ENCODE assay signal across 17 cellular contexts in genomic region chr15:71760852-71761251, GRCh38. TPM values are rescaled to one million over a fixed set of nuclear protein-coding genes. Genes with fewer than 3 reads are reported as not detected.
A peak's percentile ranks its signal among the peaks of the same experiment; 100 is the strongest.
DNase-seq lines count a peak whose midpoint lies in the region; ATAC-seq, FAIRE-seq and TF ChIP-seq lines count a peak whose summit lies in the region.
"Had no signal": no experiment of that assay in that cellular context is flagged by ENCODE, and none has a peak within 500 bp of the region (broad histone marks: within the 10 kb centered on the region; RNA-seq: fewer than 3 reads in every experiment).

No MANE protein-coding gene starts in this region.

- no peak for TF ChIP-seq POLR2A in endothelial cell of umbilical vein (IDR thresholded peaks at IDR 0.05; ENCODE audit: low read depth, low read length)

- intact Hi-C loops in Calu3 (cut with micrococcal nuclease; ENCODE audit: unreplicated experiment), result no loop called here
- intact Hi-C loops in PC-3 (cut with micrococcal nuclease), result loop anchor here (1.0 kb wide), 1 partner anchor 17 kb away; no protein-coding TSS in a partner anchor
- intact Hi-C loops in endothelial cell of umbilical vein (cut with micrococcal nuclease), result loop anchor here (1.0 to 2.0 kb wide), 3 partner anchors 9 to 30 kb away; no protein-coding TSS in a partner anchor

- no peak for ATAC-seq in PC-3
- ATAC-seq in natural killer cell treated with Interleukin-12 subunit alpha and Interleukin-12 subunit beta and Interleukin-15 and Interleukin-18, amount 100 ng/mL, for 72 hours, result no peak
- ATAC-seq: CD8-positive, alpha-beta T cell had no signal

- H3K4me2 ChIP-seq in PC-3 (ENCODE audit: low read length), result no peak overlapping the region
- H3K4me2 ChIP-seq in endothelial cell of umbilical vein (ENCODE audit: insufficient read depth, low read length), result no peak overlapping the region
- no peak overlapping the region for H3K4me2 ChIP-seq in smooth muscle cell
- H3K4me2 ChIP-seq: A549 had no signal

- H3K9me2 ChIP-seq in PC-3 (replicated peaks; ENCODE audit: low read length), result no peaks in the 10 kb centered on the region

- H3K4me1 ChIP-seq in PC-3 (ENCODE audit: insufficient read depth, low read length) (peaks cover 12% of the 10 kb centered on the region), endothelial cell of umbilical vein (ENCODE audit: control insufficient read depth, extremely low read depth, insufficient read depth, low read length) (peaks cover 12% of the 10 kb centered on the region), smooth muscle cell (ENCODE audit: low read depth) (no peaks in the 10 kb centered on the region)

- H3K36me3 ChIP-seq in PC-3 (ENCODE audit: low read depth, low read length) (peaks cover 38% of the 10 kb centered on the region), endothelial cell of umbilical vein (ENCODE audit: control insufficient read depth in 2 of 2, extremely low read depth in 1 of 2, insufficient read depth in 2 of 2, low read length in 2 of 2) (no peaks in the 10 kb centered on the region), smooth muscle cell (ENCODE audit: low read depth) (no peaks in the 10 kb centered on the region)

- no peak overlapping the region for H3K4me3 ChIP-seq in PC-3 (ENCODE audit: low read length)
- H3K4me3 ChIP-seq in endothelial cell of umbilical vein (replicated peaks in 1 of 3; ENCODE audit: insufficient read depth in 1 of 3, low read depth in 1 of 3, low read length in 3 of 3), result no peak overlapping the region
- no peak overlapping the region for H3K4me3 ChIP-seq in smooth muscle cell
- H3K4me3 ChIP-seq: A549 had no signal

- H3K27me3 ChIP-seq in PC-3 (ENCODE audit: low read length) (no peaks in the 10 kb centered on the region), endothelial cell of umbilical vein (ENCODE audit: control insufficient read depth in 2 of 2, insufficient read depth in 2 of 2, low read length in 2 of 2) (no peaks in the 10 kb centered on the region), smooth muscle cell (ENCODE audit: low read depth) (no peaks in the 10 kb centered on the region)

- DNase-seq in Calu3, result no peak
- DNase-seq in PC-3, result no peak
- DNase-seq in endothelial cell of umbilical vein (ENCODE audit: low read depth, low spot score), result no peak
- no peak for DNase-seq in smooth muscle cell (lab: John Stamatoyannopoulos, UW; ENCODE audit: unreplicated experiment)
- DNase-seq in natural killer cell treated with Interleukin-12 subunit alpha and Interleukin-12 subunit beta and Interleukin-15 and Interleukin-18, amount 100 ng/mL, for 72 hours (ENCODE audit: low spot score), result no peak
- DNase-seq in 8988T, result no peak
- no peak for DNase-seq in foreskin melanocyte
- DNase-seq: Caco-2; CD8-positive, alpha-beta T cell; GF-D8; HCEC 1CT; IMR-90 had no signal

- peak overlapping the region; percentile 76 for H3K27ac ChIP-seq in PC-3 (ENCODE audit: low read length)
- peak overlapping the region; percentile 69 for H3K27ac ChIP-seq in endothelial cell of umbilical vein (ENCODE audit: insufficient read depth, low read depth, low read length)
- H3K27ac ChIP-seq in smooth muscle cell (ENCODE audit: low read depth), result peak overlapping the region; percentile 77
- H3K27ac ChIP-seq: HL-60 had no signal

- peaks cover 26% of the 10 kb centered on the region for H3K4me1 Mint-ChIP-seq in Calu3 (ENCODE audit: low read depth, unreplicated experiment)
- H3K4me1 Mint-ChIP-seq in natural killer cell treated with Interleukin-12 subunit alpha and Interleukin-12 subunit beta and Interleukin-15 and Interleukin-18, amount 100 ng/mL, for 72 hours (ENCODE audit: low read depth in 2 of 2), result peaks cover 0 to 4% of the 10 kb centered on the region in 2 donors
- H3K4me1 Mint-ChIP-seq: CD14-positive monocyte had no signal

- dilution Hi-C loops in endothelial cell of umbilical vein (cut with MboI; ENCODE audit: extremely low pct_ligation_motif_present, low sequenced_read_pairs), result no loop called here

- POLR2A ChIA-PET in PC-3 (lab: Charles Lee; ENCODE audit: unreplicated experiment) (interaction anchor here (0.6 kb wide), 1 partner anchor 12 kb away, joined by 4 read pairs; no protein-coding TSS in a partner anchor), endothelial cell of umbilical vein (lab: Charles Lee) (no interaction called here)

- no TSS peak for BruUV-seq in Calu3 (replicated peaks; lab: Mats Ljungman, UMichigan)
- BruUV-seq in PC-3 (replicated peaks; lab: Mats Ljungman, UMichigan), result no TSS peak
- BruUV-seq in endothelial cell of umbilical vein (replicated peaks; lab: Mats Ljungman, UMichigan), result no TSS peak

- peaks cover 9% of the 10 kb centered on the region for H3K9me3 Mint-ChIP-seq in Calu3 (ENCODE audit: low read depth, unreplicated experiment)
- H3K9me3 Mint-ChIP-seq in natural killer cell treated with Interleukin-12 subunit alpha and Interleukin-12 subunit beta and Interleukin-15 and Interleukin-18, amount 100 ng/mL, for 72 hours, result peaks cover 9% of the 10 kb centered on the region

- H3K4me3 Mint-ChIP-seq in Calu3 (ENCODE audit: low read depth, unreplicated experiment), result no peak overlapping the region
- no peak overlapping the region for H3K4me3 Mint-ChIP-seq in natural killer cell treated with Interleukin-12 subunit alpha and Interleukin-12 subunit beta and Interleukin-15 and Interleukin-18, amount 100 ng/mL, for 72 hours
- H3K4me3 Mint-ChIP-seq: CD14-positive monocyte; CD8-positive, alpha-beta T cell had no signal

- no peaks in the 10 kb centered on the region for H4K20me1 ChIP-seq in PC-3 (ENCODE audit: low read length)
- H4K20me1 ChIP-seq in endothelial cell of umbilical vein (replicated peaks; ENCODE audit: control insufficient read depth, extremely low read depth, insufficient read depth, low read length), result no peaks in the 10 kb centered on the region
- H4K20me1 ChIP-seq in smooth muscle cell (ENCODE audit: low read depth), result no peaks in the 10 kb centered on the region

- CTCF ChIA-PET in Calu3 (lab: Charles Lee), result interaction anchor here (0.9 to 2.5 kb wide), 3 partner anchors 8 to 40 kb away, joined by 3 to 20 read pairs (median 7); no protein-coding TSS in a partner anchor
- CTCF ChIA-PET in PC-3 (lab: Charles Lee), result interaction anchor here (0.7 to 1.2 kb wide), 4 partner anchors 8 to 652 kb away, joined by 3 to 12 read pairs (median 4); no protein-coding TSS in a partner anchor
- CTCF ChIA-PET in endothelial cell of umbilical vein (lab: Charles Lee), result interaction anchor here (0.8 to 2.0 kb wide), 4 partner anchors 8 to 395 kb away, joined by 3 to 26 read pairs (median 12); no protein-coding TSS in a partner anchor

- H3K79me2 ChIP-seq in PC-3 (ENCODE audit: low read length) (no peaks in the 10 kb centered on the region), endothelial cell of umbilical vein (ENCODE audit: control insufficient read depth, insufficient read depth, low read length) (no peaks in the 10 kb centered on the region), smooth muscle cell (ENCODE audit: low read depth) (no peaks in the 10 kb centered on the region)

- H3F3A ChIP-seq in PC-3 (ENCODE audit: low read length, unreplicated experiment) (no peaks in the 10 kb centered on the region), smooth muscle cell (ENCODE audit: low read depth) (no peaks in the 10 kb centered on the region)

- no peak overlapping the region for H2AFZ ChIP-seq in PC-3 (ENCODE audit: low read length)
- H2AFZ ChIP-seq in endothelial cell of umbilical vein (ENCODE audit: low read depth, low read length), result no peak overlapping the region
- H2AFZ ChIP-seq in smooth muscle cell (ENCODE audit: low read depth), result no peak overlapping the region

- WGBS in smooth muscle cell (ENCODE audit: low lambda C conversion rate), result 87% methylated on average over 1 of the region's 1 CpG

- H3K36me3 Mint-ChIP-seq in Calu3 (ENCODE audit: insufficient read depth, unreplicated experiment), result peaks cover 13% of the 10 kb centered on the region
- peaks cover 10% of the 10 kb centered on the region for H3K36me3 Mint-ChIP-seq in natural killer cell treated with Interleukin-12 subunit alpha and Interleukin-12 subunit beta and Interleukin-15 and Interleukin-18, amount 100 ng/mL, for 72 hours
- H3K36me3 Mint-ChIP-seq: CD14-positive monocyte; CD8-positive, alpha-beta T cell had no signal

- TF ChIP-seq CTCF in Calu3 (IDR thresholded peaks at IDR 0.05; ENCODE audit: unreplicated experiment) (no peak), PC-3 (conservative IDR thresholded peaks at IDR 0.05; ENCODE audit: low read depth, low read length) (no peak), endothelial cell of umbilical vein (IDR thresholded peaks at IDR 0.05; ENCODE audit: extremely low read depth in 1 of 2, insufficient read depth in 1 of 2, low read depth in 1 of 2, low read length in 2 of 2) (no peak), smooth muscle cell (IDR thresholded peaks at IDR 0.05; ENCODE audit: borderline replicate concordance, insufficient read depth, poor library complexity, severe bottlenecking) (no peak)

- FAIRE-seq in endothelial cell of umbilical vein (lab: Jason Lieb, UNC), result no peak
- FAIRE-seq: A549 had no signal

- H3K27me3 Mint-ChIP-seq in Calu3 (ENCODE audit: unreplicated experiment), result no peaks in the 10 kb centered on the region
- peaks cover 16 to 27% of the 10 kb centered on the region in 2 donors for H3K27me3 Mint-ChIP-seq in natural killer cell treated with Interleukin-12 subunit alpha and Interleukin-12 subunit beta and Interleukin-15 and Interleukin-18, amount 100 ng/mL, for 72 hours

- peaks cover 10% of the 10 kb centered on the region for H3K9me3 ChIP-seq in PC-3 (ENCODE audit: low read length)
- peaks cover 4% of the 10 kb centered on the region for H3K9me3 ChIP-seq in endothelial cell of umbilical vein (replicated peaks; ENCODE audit: control insufficient read depth, insufficient read depth, low read length)
- no peaks in the 10 kb centered on the region for H3K9me3 ChIP-seq in smooth muscle cell (replicated peaks; ENCODE audit: low read depth)

- H3K9ac ChIP-seq in PC-3 (ENCODE audit: low read length) (no peak overlapping the region), endothelial cell of umbilical vein (replicated peaks; ENCODE audit: extremely low read depth, insufficient read depth, low read length) (no peak overlapping the region), smooth muscle cell (ENCODE audit: low read depth) (no peak overlapping the region)

- peak overlapping the region; percentile 76 for H3K27ac Mint-ChIP-seq in Calu3 (ENCODE audit: unreplicated experiment)
- H3K27ac Mint-ChIP-seq in natural killer cell treated with Interleukin-12 subunit alpha and Interleukin-12 subunit beta and Interleukin-15 and Interleukin-18, amount 100 ng/mL, for 72 hours, result no peak overlapping the region
- H3K27ac Mint-ChIP-seq: CD14-positive monocyte; CD8-positive, alpha-beta T cell had no signal

- no peaks in the 10 kb centered on the region for H3K9me1 ChIP-seq in endothelial cell of umbilical vein (replicated peaks; ENCODE audit: control insufficient read depth, extremely low read depth, insufficient read depth, low read length)

RNA-seq across cellular contexts. Expression of gene NR2E3, which starts 49.5 kb away (rescaled TPM):
- total RNA-seq in Calu3 (2022) (0.49 and 0.83 TPM in 2 replicates), PC-3 (2014; rRNA removed) (0.35 and 0.77 TPM in 2 replicates), endothelial cell of umbilical vein (0.25 and 0.38 TPM in 2 replicates), smooth muscle cell (not detected in 2 replicates)
- polyA plus RNA-seq in endothelial cell of umbilical vein (0.03 and 0.04 TPM in 2 replicates), smooth muscle cell (4.2 TPM in 1 of 2 replicates, not detected in the other)
- 0.03 TPM in 1 of 2 replicates, not detected in the other for polyA plus RNA-seq in endothelial cell of umbilical vein (2011; cell fraction: cytosol; rRNA removed)
- 0.37 and 0.42 TPM in 2 replicates for polyA plus RNA-seq in endothelial cell of umbilical vein (2011; cell fraction: nucleus; rRNA removed)
- 0.10 and 0.50 TPM in 2 replicates for polyA plus RNA-seq in endothelial cell of umbilical vein (2012)
- polyA minus RNA-seq in endothelial cell of umbilical vein, result 0.15 TPM in 1 of 2 replicates, not detected in the other
- not detected for polyA minus RNA-seq in endothelial cell of umbilical vein (2011; cell fraction: cytosol; rRNA and poly(A)+ RNA removed)
- 1.1 and 2.3 TPM in 2 replicates for polyA minus RNA-seq in endothelial cell of umbilical vein (2011; cell fraction: nucleus; rRNA and poly(A)+ RNA removed)
- not detected for total RNA-seq in natural killer cell treated with Interleukin-12 subunit alpha and Interleukin-12 subunit beta and Interleukin-15 and Interleukin-18, amount 100 ng/mL, for 72 hours
- total RNA-seq: Caco-2; CD8-positive, alpha-beta T cell; H4 had no signal
- polyA plus RNA-seq: BJ, CD14-positive monocyte had no signal
